In genomic region chr1:244454412-244454811, GRCh38 we compare ENCODE assay signal across 1 cellular context.
TF ChIP-seq lines count a peak whose summit lies in the region.

No MANE protein-coding gene starts in this region.

TF ChIP-seq in HEK293, 187 proteins besides CTCF, POLR2A, EP300 and RAD21 (continued from another document):
- TF ChIP-seq ZBTB11 (tag by site-specific recombination; conservative IDR thresholded peaks at IDR 0.05; ENCODE audit: low read depth), result peak; percentile 44; the same call in 1 of the 2 replicates
TF ChIP-seq in HEK293: peak in this region for 1.
